ENCODE assay signal across 15 cellular contexts in genomic region chr14:19002566-19002965, GRCh38. TPM values are rescaled to one million over a fixed set of nuclear protein-coding genes. Genes with fewer than 3 reads are reported as not detected.
"Had no signal": no experiment of that assay in that cellular context is flagged by ENCODE, and none has a peak within 500 bp of the region (broad histone marks: within the 10 kb centered on the region; RNA-seq: fewer than 3 reads in every experiment).

No MANE protein-coding gene starts in this region.

RNA-seq across cellular contexts. Expression of gene POTEM, which starts 35.3 kb away (rescaled TPM):
- total RNA-seq: stomach, subcutaneous adipose tissue, suprapubic skin, temporal lobe, thoracic aorta, thyroid gland, tibial nerve, transverse colon, upper lobe of left lung, upper lobe of right lung, ureter, urinary bladder, uterus, vagina had no signal
- polyA plus RNA-seq: stomach, thymus, urinary bladder had no signal
